ENCODE assay signal across 29 cellular contexts in genomic region chr2:134515137-134515536, GRCh38.
DNase-seq lines count a peak whose midpoint lies in the region; ATAC-seq, FAIRE-seq and TF ChIP-seq lines count a peak whose summit lies in the region.
"Had no signal": no experiment of that assay in that cellular context is flagged by ENCODE, and none has a peak within 500 bp of the region (broad histone marks: within the 10 kb centered on the region; RNA-seq: fewer than 3 reads in every experiment).

No MANE protein-coding gene starts in this region.

- no peak overlapping the region for H2BK20ac ChIP-seq in H1 (ENCODE audit: low read length)

- no peak overlapping the region for H3K4ac ChIP-seq in H1 (replicated peaks; ENCODE audit: insufficient read length, low read depth, low read length)

- peaks cover 4% of the 10 kb centered on the region; the same call in 1 of the 2 replicates for H3F3A ChIP-seq in PC-9 (ENCODE audit: insufficient read depth, low read depth)

- no peak for TF ChIP-seq RAD21 in H1 (IDR thresholded peaks at IDR 0.05 in 1 of 2, conservative IDR thresholded peaks at IDR 0.05 in 1 of 2; ENCODE audit: low read depth in 2 of 2, low read length in 2 of 2)

- H2BK12ac ChIP-seq in H1 (ENCODE audit: low read depth, low read length) = no peak overlapping the region

- no peak for TF ChIP-seq EP300 in H1 (IDR thresholded peaks at IDR 0.05; ENCODE audit: borderline replicate concordance in 1 of 2, low read depth in 2 of 2, low read length in 2 of 2)

- H4K91ac ChIP-seq in H1 (replicated peaks; ENCODE audit: insufficient read length, low read length) = no peak overlapping the region

- H3K56ac ChIP-seq in H1 (replicated peaks; ENCODE audit: insufficient read length, low read depth, low read length) = no peak overlapping the region

- no peak overlapping the region for H3K23ac ChIP-seq in H1 (ENCODE audit: insufficient read length)

- CTCF ChIA-PET in MCF 10A (lab: Yijun Ruan, JAX) = no interaction called here
- CTCF ChIA-PET in mammary epithelial cell (lab: Charles Lee; ENCODE audit: low non-redundant PET) = no interaction called here
- CTCF ChIA-PET in H1 (lab: Charles Lee; ENCODE audit: partially characterized antibody) = interaction anchor here (0.7 kb wide), 1 partner anchor 343 kb away, joined by 3 read pairs; no protein-coding TSS in a partner anchor
- CTCF ChIA-PET in PC-9 (lab: Charles Lee) = no interaction called here

- WGBS in mammary epithelial cell (ENCODE audit: low coverage, missing lambda C conversion rate) = 72% methylated on average over 5 of the region's 5 CpGs
- 88% methylated on average over 5 of the region's 5 CpGs; no CpG with 5 or more reads in 1 of the 2 experiments for WGBS in H1 (ENCODE audit: extremely low coverage in 1 of 2, insufficient coverage in 1 of 2, insufficient read length in 1 of 2, insufficient replicate concordance in 2 of 2, low coverage in 1 of 2, low lambda C conversion rate in 2 of 2, missing lambda C conversion rate in 1 of 2), 2 experiments

- H3K4me3 ChIP-seq in mammary epithelial cell (replicated peaks in 1 of 3; ENCODE audit: insufficient read depth in 1 of 3, low read depth in 2 of 3, low read length in 3 of 3) = no peak overlapping the region
- H3K4me3 ChIP-seq in H1 (ENCODE audit: extremely low read depth in 1 of 4, insufficient read depth in 2 of 4, low read depth in 3 of 4, low read length in 4 of 4) = no peak overlapping the region
- no peak overlapping the region for H3K4me3 ChIP-seq in PC-9
- H3K4me3 ChIP-seq: BLaER1, GM12878 had no signal

- no peak overlapping the region for H4K5ac ChIP-seq in H1 (ENCODE audit: insufficient read length, low read depth, low read length)

- H4K20me1 ChIP-seq in mammary epithelial cell (ENCODE audit: insufficient read depth, low read length) = no peaks in the 10 kb centered on the region
- H4K20me1 ChIP-seq in H1 (replicated peaks in 1 of 2; ENCODE audit: control insufficient read depth in 1 of 2, insufficient read depth in 2 of 2, low read length in 2 of 2) = no peaks in the 10 kb centered on the region
- H4K20me1 ChIP-seq in PC-9 (ENCODE audit: insufficient read depth) = no peaks in the 10 kb centered on the region
- H4K20me1 ChIP-seq: BLaER1 had no signal

- in situ Hi-C loops in mammary epithelial cell (cut with MboI; ENCODE audit: low sequenced_read_pairs in 2 of 2) = no loop called here

- no peaks in the 10 kb centered on the region for H3K23me2 ChIP-seq in H1 (ENCODE audit: low read depth, low read length)

- H2BK5ac ChIP-seq in H1 (ENCODE audit: low read depth, low read length) = no peak overlapping the region

- H2BK15ac ChIP-seq in H1 (ENCODE audit: low read length) = no peak overlapping the region

- no peaks in the 10 kb centered on the region; the same call in none of the 2 replicates for H3K79me1 ChIP-seq in H1 (ENCODE audit: low read depth, low read length)

- no peak for FAIRE-seq in H1 (lab: Jason Lieb, UNC)
- FAIRE-seq: GM12878, GM12892, GM18507, GM19239 had no signal

- H3K79me2 ChIP-seq in mammary epithelial cell (ENCODE audit: insufficient read depth, low read length) (no peaks in the 10 kb centered on the region), H1 (ENCODE audit: control insufficient read depth in 1 of 2, insufficient read depth in 2 of 2, low read length in 2 of 2) (no peaks in the 10 kb centered on the region), PC-9 (ENCODE audit: low read depth) (no peaks in the 10 kb centered on the region)

- no peak overlapping the region for H3K27ac Mint-ChIP-seq in MCF 10A (ENCODE audit: low read depth, unreplicated experiment)
- H3K27ac Mint-ChIP-seq in naive thymus-derived CD8-positive, alpha-beta T cell = no peak overlapping the region
- H3K27ac Mint-ChIP-seq: CD14-positive monocyte; CD4-positive, alpha-beta memory T cell; CD4-positive, CD25-positive, alpha-beta regulatory T cell had no signal

- H2AFZ ChIP-seq in mammary epithelial cell (ENCODE audit: low read depth, low read length) (no peak overlapping the region), H1 (ENCODE audit: low read length) (no peak overlapping the region), PC-9 (no peak overlapping the region)

- no peak overlapping the region for H3K4me2 ChIP-seq in mammary epithelial cell (ENCODE audit: insufficient read depth, low read depth, low read length)
- H3K4me2 ChIP-seq in H1 (ENCODE audit: insufficient read depth in 1 of 2, low read depth in 2 of 2, low read length in 2 of 2) = no peak overlapping the region
- H3K4me2 ChIP-seq in PC-9 = no peak overlapping the region
- H3K4me2 ChIP-seq: BLaER1 had no signal

- H3K4me3 Mint-ChIP-seq in MCF 10A (ENCODE audit: unreplicated experiment) = no peak overlapping the region
- no peak overlapping the region for H3K4me3 Mint-ChIP-seq in naive thymus-derived CD8-positive, alpha-beta T cell
- H3K4me3 Mint-ChIP-seq: CD14-positive monocyte; CD4-positive, alpha-beta memory T cell; CD4-positive, CD25-positive, alpha-beta regulatory T cell; CD8-positive, alpha-beta memory T cell had no signal

- no peaks in the 10 kb centered on the region for H3K36me3 Mint-ChIP-seq in MCF 10A (ENCODE audit: insufficient read depth, unreplicated experiment)
- H3K36me3 Mint-ChIP-seq in naive thymus-derived CD8-positive, alpha-beta T cell = no peaks in the 10 kb centered on the region
- H3K36me3 Mint-ChIP-seq: CD14-positive monocyte; CD4-positive, alpha-beta memory T cell; CD4-positive, CD25-positive, alpha-beta regulatory T cell; CD8-positive, alpha-beta memory T cell had no signal

- H3K9me2 ChIP-seq in PC-9 (ENCODE audit: insufficient read depth) = no peaks in the 10 kb centered on the region

- no peak overlapping the region for H3K18ac ChIP-seq in H1 (ENCODE audit: extremely low read depth, low read length)

- no peak overlapping the region for H2BK120ac ChIP-seq in H1 (replicated peaks; ENCODE audit: low read depth, low read length)

- H3K4me1 ChIP-seq in mammary epithelial cell (ENCODE audit: insufficient read depth, low read length) = peaks cover 11% of the 10 kb centered on the region
- peaks cover 0 to 3% (median under 1%) of the 10 kb centered on the region in 4 experiments; a peak in 2 of 7 replicates for H3K4me1 ChIP-seq in H1 (replicated peaks in 1 of 4; ENCODE audit: control insufficient read depth in 3 of 4, insufficient read depth in 4 of 4, low read length in 3 of 4)
- peaks cover 17% of the 10 kb centered on the region for H3K4me1 ChIP-seq in PC-9 (replicated peaks; ENCODE audit: insufficient read depth)
- H3K4me1 ChIP-seq: BE2C, BLaER1 had no signal

- no peak overlapping the region for H2AK5ac ChIP-seq in H1 (ENCODE audit: low read depth, low read length)

- intact Hi-C loops in MCF 10A (cut with micrococcal nuclease) = no loop called here
- intact Hi-C loops in mammary epithelial cell (cut with micrococcal nuclease) = no loop called here
- intact Hi-C loops in PC-9 (cut with micrococcal nuclease; ENCODE audit: unreplicated experiment) = no loop called here

- no peaks in the 10 kb centered on the region for H3K4me1 Mint-ChIP-seq in MCF 10A (ENCODE audit: insufficient read depth, unreplicated experiment)
- no peaks in the 10 kb centered on the region for H3K4me1 Mint-ChIP-seq in naive thymus-derived CD8-positive, alpha-beta T cell
- H3K4me1 Mint-ChIP-seq: CD14-positive monocyte; CD4-positive, alpha-beta memory T cell; CD4-positive, CD25-positive, alpha-beta regulatory T cell; CD8-positive, alpha-beta memory T cell had no signal

- TF ChIP-seq POLR2A in H1 (IDR thresholded peaks at IDR 0.05; ENCODE audit: control extremely low read depth in 1 of 2, low read depth in 2 of 2, low read length in 2 of 2) = no peak

- H3K9me3 ChIP-seq in mammary epithelial cell (replicated peaks; ENCODE audit: insufficient read depth, low read length) = no peaks in the 10 kb centered on the region
- no peaks in the 10 kb centered on the region for H3K9me3 ChIP-seq in H1 (ENCODE audit: insufficient read depth in 2 of 2, low read depth in 1 of 2, low read length in 1 of 2)
- no peaks in the 10 kb centered on the region for H3K9me3 ChIP-seq in PC-9 (ENCODE audit: insufficient read depth, low read depth)
- H3K9me3 ChIP-seq: BE2C, BLaER1 had no signal

- DNase-seq in MCF 10A (ENCODE audit: unreplicated experiment) (peak; percentile 9), mammary epithelial cell (no peak), M059J (ENCODE audit: low read depth) (peak; percentile 2), amniotic epithelial cell (ENCODE audit: low read depth) (peak; percentile 3), H1 (ENCODE audit: low read depth in 1 of 2, low spot score in 2 of 2) (no peak), PC-9 (no peak)
- DNase-seq in naive thymus-derived CD8-positive, alpha-beta T cell = no peak
- DNase-seq: ACHN; BE2C; C1 segment of cervical spinal cord; CD4-positive, alpha-beta memory T cell; CD4-positive, CD25-positive, alpha-beta regulatory T cell; CD8-positive, alpha-beta memory T cell; COR-L47; DMS 273 treated with DMSO at 0.1 percent for 48 hours; DMS153; DMS53; DMS79; DND-41; EL; GDM1 had no signal

- no peak overlapping the region for H3K9ac ChIP-seq in mammary epithelial cell (ENCODE audit: insufficient read depth, low read length)
- no peak overlapping the region for H3K9ac ChIP-seq in H1 (replicated peaks in 1 of 4; ENCODE audit: extremely low read depth in 1 of 4, low read depth in 3 of 4, low read length in 3 of 4)
- H3K9ac ChIP-seq: BLaER1 had no signal

- POLR2A ChIA-PET in MCF 10A (lab: Yijun Ruan, JAX) (no interaction called here), H1 (lab: Charles Lee; ENCODE audit: partially characterized antibody) (no interaction called here), PC-9 (lab: Charles Lee; ENCODE audit: unreplicated experiment) (no interaction called here)
- POLR2A ChIA-PET in naive thymus-derived CD8-positive, alpha-beta T cell (lab: Charles Lee) = no interaction called here

- TF ChIP-seq CTCF in MCF 10A (IDR thresholded peaks at IDR 0.05; ENCODE audit: unreplicated experiment) (no peak), mammary epithelial cell (conservative IDR thresholded peaks at IDR 0.05 in 1 of 2, IDR thresholded peaks at IDR 0.05 in 1 of 2; ENCODE audit: extremely low read depth in 1 of 2, insufficient read depth in 1 of 2, low read depth in 1 of 2, low read length in 2 of 2) (no peak), H1 (IDR thresholded peaks at IDR 0.05; ENCODE audit: control extremely low read depth in 1 of 3, insufficient read depth in 1 of 3, low read depth in 1 of 3, low read length in 3 of 3) (no peak), PC-9 (conservative IDR thresholded peaks at IDR 0.05) (no peak)

- H3K36me3 ChIP-seq in mammary epithelial cell (ENCODE audit: insufficient read depth, low read length) (no peaks in the 10 kb centered on the region), H1 (ENCODE audit: control insufficient read depth in 2 of 4, insufficient read depth in 4 of 4, low read length in 3 of 4) (no peaks in the 10 kb centered on the region), PC-9 (ENCODE audit: low read depth) (no peaks in the 10 kb centered on the region)
- H3K36me3 ChIP-seq: BE2C, BLaER1 had no signal

- no peak overlapping the region for H4K8ac ChIP-seq in H1 (ENCODE audit: extremely low read depth, insufficient read depth, low read length)

- no peaks in the 10 kb centered on the region for H3K27me3 Mint-ChIP-seq in MCF 10A (ENCODE audit: insufficient read depth, unreplicated experiment)
- H3K27me3 Mint-ChIP-seq in naive thymus-derived CD8-positive, alpha-beta T cell = peaks cover 0 to 8% (median 0%) of the 10 kb centered on the region in 5 donors

- ATAC-seq in naive thymus-derived CD8-positive, alpha-beta T cell = no peak
- no peak for ATAC-seq in GM18511 (IDR thresholded peaks at IDR 0.05; ENCODE audit: unreplicated experiment)
- ATAC-seq: GM12878 had no signal

- H3K27ac ChIP-seq in mammary epithelial cell (ENCODE audit: insufficient read depth, low read depth, low read length) (no peak overlapping the region), H1 (ENCODE audit: low read depth, low read length) (no peak overlapping the region), PC-9 (no peak overlapping the region)
- H3K27ac ChIP-seq: 22Rv1, BLaER1 had no signal

- H3K27me3 ChIP-seq in mammary epithelial cell (ENCODE audit: insufficient read depth, low read length) (no peaks in the 10 kb centered on the region), H1 (replicated peaks in 1 of 4; ENCODE audit: control insufficient read depth in 3 of 4, extremely low read depth in 1 of 4, insufficient read depth in 3 of 4, low read length in 3 of 4) (no peaks in the 10 kb centered on the region; a peak in 1 of 7 replicates), PC-9 (ENCODE audit: insufficient read depth, low read depth) (no peaks in the 10 kb centered on the region)
- H3K27me3 ChIP-seq: BE2C, BLaER1 had no signal

- no TSS peak for BruUV-seq in MCF 10A (replicated peaks; lab: Mats Ljungman, UMichigan)
- no TSS peak for BruUV-seq in mammary epithelial cell (replicated peaks; lab: Mats Ljungman, UMichigan)
- no TSS peak for BruUV-seq in PC-9 (replicated peaks; lab: Mats Ljungman, UMichigan)

- no peaks in the 10 kb centered on the region for H3K9me3 Mint-ChIP-seq in MCF 10A (ENCODE audit: unreplicated experiment)
- H3K9me3 Mint-ChIP-seq in naive thymus-derived CD8-positive, alpha-beta T cell = no peaks in the 10 kb centered on the region
- H3K9me3 Mint-ChIP-seq: CD14-positive monocyte; CD4-positive, CD25-positive, alpha-beta regulatory T cell; CD8-positive, alpha-beta memory T cell had no signal

- H3K14ac ChIP-seq in H1 (ENCODE audit: insufficient read length) = no peak overlapping the region

- dilution Hi-C loops in mammary epithelial cell (cut with HindIII; ENCODE audit: low sequenced_read_pairs) = no loop called here

Comparison
In these comparisons a context has a peak if more than half of its experiments do, and no peak if none do; other contexts are left out.
1. DNase-seq: peak in MCF 10A (single experiment), M059J (single experiment) and amniotic epithelial cell (single experiment); none in mammary epithelial cell (single experiment), H1 (0 of 2), naive thymus-derived CD8-positive, alpha-beta T cell (0 of 10) and PC-9 (0 of 2).